ENCODE assay signal across 11 cellular contexts in the genomic region with DNA sequence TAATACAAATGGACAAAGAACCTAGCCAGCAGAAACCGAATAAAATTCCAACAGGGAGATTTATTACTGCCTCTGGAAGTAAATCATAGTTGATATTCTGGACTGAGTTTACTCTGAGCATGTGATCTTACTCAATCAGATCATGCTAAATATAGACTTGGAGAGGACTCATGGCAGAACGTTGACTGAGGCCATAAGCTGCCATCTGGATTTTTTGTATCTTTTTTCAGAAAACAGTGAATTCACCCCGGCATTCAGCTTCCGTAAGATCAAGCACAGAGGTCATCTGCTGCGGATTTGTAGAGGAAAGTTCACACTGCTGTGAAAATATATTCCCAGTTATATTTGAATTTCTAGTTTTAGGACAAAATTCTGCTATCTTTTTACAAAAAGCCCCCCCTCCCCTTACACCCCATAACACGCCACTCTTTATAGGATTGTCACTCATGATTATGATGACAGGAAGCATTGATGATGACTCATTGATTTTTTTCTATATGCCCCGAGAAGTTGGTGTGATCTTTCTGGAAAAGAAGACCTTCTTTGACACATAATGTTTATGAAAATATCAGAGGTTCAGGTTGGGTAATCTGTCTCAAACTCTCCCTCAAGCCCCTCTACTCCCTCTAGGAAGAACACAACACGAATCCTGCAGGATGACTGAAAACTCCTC.
A peak's percentile ranks its signal among the peaks of the same experiment; 100 is the strongest.
DNase-seq lines count a peak whose midpoint lies in the region; ATAC-seq, FAIRE-seq and TF ChIP-seq lines count a peak whose summit lies in the region.
"Had no signal": no experiment of that assay in that cellular context is flagged by ENCODE, and none has a peak within 500 bp of the region (broad histone marks: within the 10 kb centered on the region; RNA-seq: fewer than 3 reads in every experiment).

No MANE protein-coding gene starts in this region.

- H3K4me2 ChIP-seq in hepatocyte (no peak overlapping the region), PC-3 (ENCODE audit: low read length) (no peak overlapping the region)

- H3K4me1 ChIP-seq in hepatocyte (ENCODE audit: insufficient read depth) (peaks cover 3% of the 10 kb centered on the region), stomach (peaks cover 0 to 21% (median 10%) of the 10 kb centered on the region in 4 donors), PC-3 (ENCODE audit: insufficient read depth, low read length) (no peaks in the 10 kb centered on the region)

- BruUV-seq in PC-3 (replicated peaks; lab: Mats Ljungman, UMichigan): no TSS peak

- H3K36me3 ChIP-seq in hepatocyte (replicated peaks; ENCODE audit: insufficient read depth, low read depth) (no peaks in the 10 kb centered on the region), stomach (no peaks in the 10 kb centered on the region), PC-3 (ENCODE audit: low read depth, low read length) (no peaks in the 10 kb centered on the region)

- POLR2A ChIA-PET in PC-3 (lab: Charles Lee; ENCODE audit: unreplicated experiment): no interaction called here

- no peaks in the 10 kb centered on the region for H4K20me1 ChIP-seq in hepatocyte (ENCODE audit: insufficient read depth, poor library complexity, severe bottlenecking)
- H4K20me1 ChIP-seq in PC-3 (ENCODE audit: low read length): no peaks in the 10 kb centered on the region

- TF ChIP-seq CTCF in cardiac fibroblast (IDR thresholded peaks at IDR 0.05; ENCODE audit: low read depth, low read length) (no peak), hepatocyte (IDR thresholded peaks at IDR 0.05; ENCODE audit: poor library complexity) (no peak), stomach (IDR thresholded peaks at IDR 0.05) (no peak), PC-3 (conservative IDR thresholded peaks at IDR 0.05; ENCODE audit: low read depth, low read length) (no peak)

- intact Hi-C loops in stomach (cut with DNase I; ENCODE audit: low total_unique reads): no loop called here
- intact Hi-C loops in PC-3 (cut with micrococcal nuclease): no loop called here

- H2AFZ ChIP-seq in hepatocyte (no peak overlapping the region), PC-3 (ENCODE audit: low read length) (no peak overlapping the region)

- CTCF ChIA-PET in PC-3 (lab: Charles Lee): no interaction called here

- no peak overlapping the region for H3K4me3 ChIP-seq in cardiac fibroblast (replicated peaks in 1 of 2; ENCODE audit: low read depth in 2 of 2, low read length in 2 of 2)
- H3K4me3 ChIP-seq in hepatocyte: no peak overlapping the region
- H3K4me3 ChIP-seq in stomach: no peak overlapping the region
- H3K4me3 ChIP-seq in PC-3 (ENCODE audit: low read length): no peak overlapping the region

- H3K9me2 ChIP-seq in hepatocyte (replicated peaks; ENCODE audit: insufficient read depth): no peaks in the 10 kb centered on the region
- H3K9me2 ChIP-seq in PC-3 (replicated peaks; ENCODE audit: low read length): no peaks in the 10 kb centered on the region

- peak overlapping the region; percentile 10 for H3K27ac ChIP-seq in hepatocyte
- H3K27ac ChIP-seq in stomach: peak overlapping the region in 4 of 5 donors; percentile 51 to 76 (median 65)
- no peak overlapping the region for H3K27ac ChIP-seq in PC-3 (ENCODE audit: low read length)

- no peaks in the 10 kb centered on the region for H3K9me3 ChIP-seq in hepatocyte (ENCODE audit: low read depth)
- H3K9me3 ChIP-seq in stomach: no peaks in the 10 kb centered on the region
- H3K9me3 ChIP-seq in PC-3 (ENCODE audit: low read length): no peaks in the 10 kb centered on the region

- H3K27me3 ChIP-seq in hepatocyte: no peaks in the 10 kb centered on the region
- H3K27me3 ChIP-seq in stomach: no peaks in the 10 kb centered on the region
- H3K27me3 ChIP-seq in PC-3 (ENCODE audit: low read length): no peaks in the 10 kb centered on the region

- TF ChIP-seq POLR2A in stomach (IDR thresholded peaks at IDR 0.05): no peak

- no peak for ATAC-seq in PC-3
- ATAC-seq in GM19328 (IDR thresholded peaks at IDR 0.05; ENCODE audit: unreplicated experiment): no peak
- ATAC-seq in GM21515 (IDR thresholded peaks at IDR 0.05; ENCODE audit: unreplicated experiment): no peak

- no peak for FAIRE-seq in RCC 7860 (lab: Jason Lieb, UNC)

- 59% methylated on average over 8 of the region's 8 CpGs for WGBS in hepatocyte (ENCODE audit: low lambda C conversion rate, missing lambda C conversion rate)
- WGBS in stomach, 5 donors: 20 to 43% (median 35%) methylated on average over 8 of the region's 8 CpGs

- no peaks in the 10 kb centered on the region for H3F3A ChIP-seq in PC-3 (ENCODE audit: low read length, unreplicated experiment)

- no peaks in the 10 kb centered on the region for H3K79me2 ChIP-seq in hepatocyte
- no peaks in the 10 kb centered on the region for H3K79me2 ChIP-seq in PC-3 (ENCODE audit: low read length)

- TF ChIP-seq EP300 in stomach (IDR thresholded peaks at IDR 0.05): no peak

- no peak overlapping the region for H3K9ac ChIP-seq in PC-3 (ENCODE audit: low read length)

- DNase-seq in GM04503 (ENCODE audit: low read depth) (peak; percentile 25), cardiac fibroblast (ENCODE audit: low read depth in 2 of 2) (peak; percentile 45 to 61), hepatocyte (ENCODE audit: low spot score) (no peak), stomach (no peak), RCC 7860 (ENCODE audit: low spot score) (no peak), PC-3 (no peak)
- DNase-seq: activated CD4-positive, alpha-beta memory T cell treated with anti-CD3 and anti-CD28 coated beads for 36 hours; NCI-H187; T-helper 1 cell had no signal

Comparison
In these comparisons a context has a peak if more than half of its experiments do, and no peak if none do; other contexts are left out.
1. DNase-seq: peak in GM04503 (single experiment) and cardiac fibroblast (2 of 2); none in hepatocyte (single experiment), stomach (single experiment), RCC 7860 (single experiment) and PC-3 (single experiment).